ENCODE assay signal across 1 cellular context in genomic region chr1:21775542-21775899, GRCh38.
TF ChIP-seq lines count a peak whose summit lies in the region.

No MANE protein-coding gene starts in this region.

TF ChIP-seq in GM12878, 131 proteins besides CTCF, POLR2A, EP300 and RAD21:
- peak in 1 of 2 experiments; percentile 15; a peak in 1 of 4 replicates for TF ChIP-seq IKZF2 (IDR thresholded peaks at IDR 0.05)
- no peak for TF ChIP-seq TCF3 (IDR thresholded peaks at IDR 0.05; ENCODE audit: borderline replicate concordance, insufficient read depth, low read depth, low read length)
- TF ChIP-seq NFYA (IDR thresholded peaks at IDR 0.05; ENCODE audit: borderline replicate concordance, low read depth, low read length) = no peak
- no peak for TF ChIP-seq STAT1 (conservative IDR thresholded peaks at IDR 0.05)
- no peak for TF ChIP-seq CBX5 (IDR thresholded peaks at IDR 0.05; ENCODE audit: low read depth)
- TF ChIP-seq POLR2AphosphoS2 (IDR thresholded peaks at IDR 0.05; ENCODE audit: low read depth, low read length) = no peak
